16 cellular contexts compared by ENCODE assay signal in the genomic region with DNA sequence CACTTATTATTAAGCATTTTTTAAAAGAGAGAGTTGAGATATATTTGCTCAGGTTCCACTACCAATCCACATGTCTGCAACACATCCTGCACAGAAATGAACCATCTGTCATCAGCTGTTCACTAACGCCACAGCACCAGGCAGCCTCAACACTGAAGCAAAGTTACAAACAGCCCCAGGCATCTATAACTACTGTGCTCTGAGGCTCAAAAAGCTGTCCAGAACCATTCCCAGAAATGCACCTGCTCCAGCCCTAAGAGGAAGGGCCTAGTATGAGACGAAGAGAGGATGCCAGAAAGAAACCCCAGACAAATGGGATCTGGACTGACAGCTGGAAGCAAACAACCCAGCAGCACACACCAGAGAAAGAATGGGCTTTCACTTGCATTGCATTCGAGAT.
DNase-seq lines count a peak whose midpoint lies in the region; ATAC-seq lines count a peak whose summit lies in the region.
"Had no signal": no experiment of that assay in that cellular context is flagged by ENCODE, and none has a peak within 500 bp of the region (broad histone marks: within the 10 kb centered on the region; RNA-seq: fewer than 3 reads in every experiment).

No MANE protein-coding gene starts in this region.

- peaks cover 8 to 52% (median 32%) of the 10 kb centered on the region in 4 donors for H3K4me1 Mint-ChIP-seq in naive thymus-derived CD8-positive, alpha-beta T cell

- peak overlapping the region; percentile 64 for H3K27ac ChIP-seq in angular gyrus (ENCODE audit: low read depth, low read length)
- H3K27ac ChIP-seq: A549, adrenal gland, colonic mucosa, esophagus squamous epithelium, neural progenitor cell, VCaP had no signal

- H3K27ac Mint-ChIP-seq in naive thymus-derived CD8-positive, alpha-beta T cell: peak overlapping the region; percentile 24 to 84 (median 44)

- H3K4me3 Mint-ChIP-seq in naive thymus-derived CD8-positive, alpha-beta T cell: no peak overlapping the region
- H3K4me3 Mint-ChIP-seq: neural progenitor cell had no signal

- H3K27me3 Mint-ChIP-seq in naive thymus-derived CD8-positive, alpha-beta T cell: no peaks in the 10 kb centered on the region

- peak; percentile 22 to 74 for DNase-seq in NCI-H524 (lab: John Stamatoyannopoulos, UW)
- DNase-seq in NCI-H524 treated with DMSO at 0.1 percent for 48 hours (lab: John Stamatoyannopoulos, UW): no peak
- DNase-seq in NAMALWA (ENCODE audit: low spot score): peak; percentile 38
- no peak for DNase-seq in naive thymus-derived CD8-positive, alpha-beta T cell
- DNase-seq: adrenal gland, Caco-2, colonic mucosa, esophagus squamous epithelium, left lung had no signal

- peaks cover 0 to 5% (median 2%) of the 10 kb centered on the region in 3 donors for H3K36me3 Mint-ChIP-seq in naive thymus-derived CD8-positive, alpha-beta T cell

- POLR2A ChIA-PET in naive thymus-derived CD8-positive, alpha-beta T cell (lab: Charles Lee): interaction anchor here (1.6 kb wide), 1 partner anchor 160 kb away, joined by 10 read pairs; a partner anchor contains a TSS

- ATAC-seq in naive thymus-derived CD8-positive, alpha-beta T cell: no peak
- ATAC-seq in GM21528 (IDR thresholded peaks at IDR 0.05; ENCODE audit: low FRiP score, unreplicated experiment) (no peak), HG03565 (IDR thresholded peaks at IDR 0.05; ENCODE audit: unreplicated experiment) (no peak), HG02840 (IDR thresholded peaks at IDR 0.05; ENCODE audit: low FRiP score, unreplicated experiment) (no peak)
- ATAC-seq: A549, left lung had no signal

- H3K9me3 Mint-ChIP-seq in naive thymus-derived CD8-positive, alpha-beta T cell: peaks cover 0 to 2% (median 0%) of the 10 kb centered on the region in 9 donors

Comparison
In these comparisons a context has a peak if more than half of its experiments do, and no peak if none do; other contexts are left out.
1. DNase-seq: peak in NCI-H524 (2 of 2) and NAMALWA (single experiment); none in NCI-H524 treated with DMSO at 0.1 percent for 48 hours (single experiment) and naive thymus-derived CD8-positive, alpha-beta T cell (0 of 10).